ENCODE assay signal across 8 cellular contexts in genomic region chr7:55365103-55365679, GRCh38. TPM values are rescaled to one million over a fixed set of nuclear protein-coding genes. Genes with fewer than 3 reads are reported as not detected.
A peak's percentile ranks its signal among the peaks of the same experiment; 100 is the strongest.
DNase-seq lines count a peak whose midpoint lies in the region; ATAC-seq and TF ChIP-seq lines count a peak whose summit lies in the region.

A gene with protein sequence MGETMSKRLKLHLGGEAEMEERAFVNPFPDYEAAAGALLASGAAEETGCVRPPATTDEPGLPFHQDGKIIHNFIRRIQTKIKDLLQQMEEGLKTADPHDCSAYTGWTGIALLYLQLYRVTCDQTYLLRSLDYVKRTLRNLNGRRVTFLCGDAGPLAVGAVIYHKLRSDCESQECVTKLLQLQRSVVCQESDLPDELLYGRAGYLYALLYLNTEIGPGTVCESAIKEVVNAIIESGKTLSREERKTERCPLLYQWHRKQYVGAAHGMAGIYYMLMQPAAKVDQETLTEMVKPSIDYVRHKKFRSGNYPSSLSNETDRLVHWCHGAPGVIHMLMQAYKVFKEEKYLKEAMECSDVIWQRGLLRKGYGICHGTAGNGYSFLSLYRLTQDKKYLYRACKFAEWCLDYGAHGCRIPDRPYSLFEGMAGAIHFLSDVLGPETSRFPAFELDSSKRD (plus strand): TSS chr7:55365337. CDS start chr7:55366026, 689 bp downstream.

- H3K36me3 ChIP-seq in heart right ventricle, result no peaks in the 10 kb centered on the region

- DNase-seq in AG20443 (ENCODE audit: low spot score) (peak; percentile 33), NCI-H526 treated with DMSO at 0.1 percent for 48 hours (lab: John Stamatoyannopoulos, UW) (peak; percentile 87), heart right ventricle (no peak), progenitor cell of endocrine pancreas (ENCODE audit: low spot score, unreplicated experiment) (no peak), NK-92 (lab: John Stamatoyannopoulos, UW; ENCODE audit: unreplicated experiment) (no peak)
- DNase-seq in activated naive CD4-positive, alpha-beta T cell treated with anti-CD3 and anti-CD28 coated beads, Interleukin-2, amount 50 U/mL, for 72 hours (ENCODE audit: low spot score in 2 of 2), result peak in 1 of 2 donors; percentile 52

- peaks cover 19% of the 10 kb centered on the region for H3K4me1 Mint-ChIP-seq in progenitor cell of endocrine pancreas (ENCODE audit: low read depth)

- H3K4me3 ChIP-seq in heart right ventricle, result peak within 1 kb of the TSS; percentile 78 to 99 (median 93)

- no peaks in the 10 kb centered on the region for H3K9me3 ChIP-seq in heart right ventricle

- peaks cover 7 to 9% of the 10 kb centered on the region in 2 donors for H3K36me3 Mint-ChIP-seq in activated naive CD4-positive, alpha-beta T cell treated with anti-CD3 and anti-CD28 coated beads, Interleukin-2, amount 50 U/mL, for 72 hours
- H3K36me3 Mint-ChIP-seq in progenitor cell of endocrine pancreas (ENCODE audit: insufficient read depth), result peaks cover 1% of the 10 kb centered on the region

- 1% methylated on average over 32 of the region's 32 CpGs for WGBS in heart right ventricle, 2 donors

- H3K4me3 Mint-ChIP-seq in progenitor cell of endocrine pancreas (ENCODE audit: low read depth), result peak within 1 kb of the TSS; percentile 86

- H3K4me1 ChIP-seq in heart right ventricle, result peaks cover 4 to 27% (median 22%) of the 10 kb centered on the region in 9 donors

- H3K9me3 Mint-ChIP-seq in activated naive CD4-positive, alpha-beta T cell treated with anti-CD3 and anti-CD28 coated beads, Interleukin-2, amount 50 U/mL, for 72 hours, result no peaks in the 10 kb centered on the region
- no peaks in the 10 kb centered on the region for H3K9me3 Mint-ChIP-seq in progenitor cell of endocrine pancreas (ENCODE audit: low read depth)

- intact Hi-C loops in heart right ventricle (cut with DNase I), result loop anchor here in 4 of 10 donors (5.0 to 10.0 kb wide), 7 partner anchors 60 to 608 kb away; partner anchors contain the start of genes NIPSNAP2 (in 1 of the 4), SEC61G (in 1 of the 4) and ZNF713 (in 1 of the 4)

- peak within 1 kb of the TSS; percentile 95 to 96 for H3K27ac Mint-ChIP-seq in activated naive CD4-positive, alpha-beta T cell treated with anti-CD3 and anti-CD28 coated beads, Interleukin-2, amount 50 U/mL, for 72 hours
- H3K27ac Mint-ChIP-seq in progenitor cell of endocrine pancreas, result peak within 1 kb of the TSS; percentile 99

- no peaks in the 10 kb centered on the region for H3K27me3 Mint-ChIP-seq in progenitor cell of endocrine pancreas

- peak; percentile 39 for ATAC-seq in GM18909 (IDR thresholded peaks at IDR 0.05; ENCODE audit: poor library complexity, unreplicated experiment)
- ATAC-seq in HG03135 (IDR thresholded peaks at IDR 0.05; ENCODE audit: unreplicated experiment), result peak; percentile 31
- ATAC-seq in activated naive CD4-positive, alpha-beta T cell treated with anti-CD3 and anti-CD28 coated beads, Interleukin-2, amount 50 U/mL, for 72 hours, result peak; percentile 36 to 50
- peak in 6 of 8 donors; percentile 9 to 49 (median 14) for ATAC-seq in heart right ventricle

- H3K27ac ChIP-seq in heart right ventricle, result peak within 1 kb of the TSS; percentile 98 to 100 (median 100)

- H3K27me3 ChIP-seq in heart right ventricle, result peaks cover 0 to 2% (median 0%) of the 10 kb centered on the region in 7 donors

- TF ChIP-seq CTCF in heart right ventricle (IDR thresholded peaks at IDR 0.05), result no peak
- peak; percentile 18 for TF ChIP-seq CTCF in progenitor cell of endocrine pancreas (IDR thresholded peaks at IDR 0.05; ENCODE audit: unreplicated experiment)

RNA-seq across cellular contexts. Expression of the gene that starts here (rescaled TPM):
- 10 to 100 TPM in 1 of 2 donors, 1 to 10 TPM in 1; 5.4 to 11.7 TPM for total RNA-seq in activated naive CD4-positive, alpha-beta T cell treated with anti-CD3 and anti-CD28 coated beads, Interleukin-2, amount 50 U/mL, for 72 hours
- total RNA-seq in heart right ventricle (10 to 100 TPM in 3 of 10 donors, 1 to 10 TPM in 7; 5.4 to 11.1 (median 8.9) TPM), progenitor cell of endocrine pancreas (21.0 and 21.6 TPM in 2 replicates)
- polyA plus RNA-seq in heart right ventricle, result 1 to 10 TPM; 3.1 to 5.5 TPM

Comparison
In these comparisons a context has a peak if more than half of its experiments do, and no peak if none do; other contexts are left out.
1. DNase-seq: peak in AG20443 (single experiment) and NCI-H526 treated with DMSO at 0.1 percent for 48 hours (single experiment); none in heart right ventricle (0 of 2), progenitor cell of endocrine pancreas (single experiment) and NK-92 (single experiment).
2. Peak in every context shown above with its lines, with median percentiles within 50 percentile points of each other: ATAC-seq.